Comparison of ENCODE assay signal across 22 cellular contexts in the genomic region with DNA sequence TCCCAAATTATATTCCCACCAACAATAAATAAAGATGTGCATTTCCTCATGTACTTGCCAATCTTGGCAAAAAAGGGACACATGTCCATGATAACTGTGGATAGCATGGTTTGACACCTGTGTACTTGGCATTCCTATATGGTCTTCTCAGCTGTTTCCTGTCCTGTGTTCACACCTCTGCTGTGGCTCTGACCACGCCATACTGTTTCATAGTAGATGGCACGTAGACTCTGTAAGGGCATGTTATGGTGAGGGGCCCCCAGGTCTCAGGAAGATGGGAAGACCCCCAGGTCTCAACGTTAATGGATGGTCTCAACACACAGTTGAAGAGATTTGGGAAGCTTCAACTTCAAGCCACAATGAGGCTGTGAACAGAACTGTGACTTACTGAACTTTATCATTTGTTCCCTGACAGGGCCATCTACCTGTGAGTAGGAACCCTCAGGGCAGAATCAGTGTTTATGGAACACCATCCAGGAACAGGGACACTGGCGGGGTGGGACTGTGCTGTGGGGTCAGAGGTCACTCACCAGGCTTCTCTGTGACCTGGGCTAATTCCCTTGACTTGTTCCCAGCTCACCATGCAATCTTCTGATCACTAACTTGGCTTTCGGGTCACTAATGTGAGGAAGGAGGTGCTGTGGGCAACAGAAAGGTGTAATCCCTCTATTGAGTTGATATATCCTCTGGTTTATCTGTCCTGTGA. TPM values are rescaled to one million over a fixed set of nuclear protein-coding genes. Genes with fewer than 3 reads are reported as not detected.
DNase-seq lines count a peak whose midpoint lies in the region; ATAC-seq, FAIRE-seq and TF ChIP-seq lines count a peak whose summit lies in the region.
"Had no signal": no experiment of that assay in that cellular context is flagged by ENCODE, and none has a peak within 500 bp of the region (broad histone marks: within the 10 kb centered on the region; RNA-seq: fewer than 3 reads in every experiment).

No MANE protein-coding gene starts in this region.

- TF ChIP-seq RAD21 in K562 (CRISPR knock-in tag; conservative IDR thresholded peaks at IDR 0.05 in 1 of 2, IDR thresholded peaks at IDR 0.05 in 1 of 2): no peak

- no peak overlapping the region for H3K4me3 Mint-ChIP-seq in activated CD8-positive, alpha-beta memory T cell treated with anti-CD3 and anti-CD28 coated beads, Interleukin-2, amount 10 ng/mL, durations not matched to agents 7 days and 5 days
- H3K4me3 Mint-ChIP-seq in T-cell: no peak overlapping the region
- peak overlapping the region in 1 of 2 donors; percentile 9 for H3K4me3 Mint-ChIP-seq in stimulated activated naive B cell treated with anti-CD40 and anti-IgM and Interleukin-4, amounts not matched to agents 10 μg/mL and 1 μg/mL and 100 μg/mL, for 72 hours
- H3K4me3 Mint-ChIP-seq: activated naive CD4-positive, alpha-beta T cell treated with anti-CD3 and anti-CD28 coated beads, Interleukin-2, amount 10 ng/mL, durations not matched to agents 7 days and 5 days had no signal

- H3K27ac Mint-ChIP-seq in activated CD8-positive, alpha-beta memory T cell treated with anti-CD3 and anti-CD28 coated beads, Interleukin-2, amount 10 ng/mL, durations not matched to agents 7 days and 5 days: peak overlapping the region; percentile 65
- H3K27ac Mint-ChIP-seq in T-cell: peak overlapping the region; percentile 25 to 28
- peak overlapping the region; percentile 57 for H3K27ac Mint-ChIP-seq in stimulated activated naive B cell treated with anti-CD40 and anti-IgM and Interleukin-4, amounts not matched to agents 10 μg/mL and 1 μg/mL and 100 μg/mL, for 72 hours

- H3K79me2 ChIP-seq in K562 (ENCODE audit: control insufficient read depth, insufficient read depth, low read length): 0 out of 3 replicates have a peak, but pooled peaks cover under 1% of the 10 kb centered on the region

- no peak for DNase-seq in activated CD8-positive, alpha-beta memory T cell treated with anti-CD3 and anti-CD28 coated beads, Interleukin-2, amount 10 ng/mL, durations not matched to agents 7 days and 5 days
- DNase-seq in activated CD8-positive, alpha-beta memory T cell treated with anti-CD3 and anti-CD28 coated beads, Interleukin-2, amount 50 U/mL, for 48 hours: no peak
- DNase-seq in T-cell (no peak), K562 (ENCODE audit: extremely low read depth in 1 of 4, low spot score in 3 of 4) (no peak), GDM1 (lab: John Stamatoyannopoulos, UW) (no peak)
- no peak for DNase-seq in stimulated activated naive B cell treated with anti-CD40 and anti-IgM and Interleukin-4, amounts not matched to agents 10 μg/mL and 1 μg/mL and 100 μg/mL, for 72 hours
- DNase-seq: activated CD4-positive, alpha-beta T cell treated with anti-CD3 and anti-CD28 coated beads for 48 hours; activated naive CD4-positive, alpha-beta T cell treated with anti-CD3 and anti-CD28 coated beads, Interleukin-2, amount 10 ng/mL, durations not matched to agents 7 days and 5 days; central memory CD4-positive, alpha-beta T cell; heart left ventricle; KBM-7; left colon; mesendoderm; naive thymus-derived CD4-positive, alpha-beta T cell; NCI-H146; NCI-H748 treated with DMSO at 0.1 percent for 48 hours; OCI-M1; upper lobe of left lung had no signal

- H3K9me1 ChIP-seq in K562 (ENCODE audit: control insufficient read depth, insufficient read depth, low read length): peaks cover 3% of the 10 kb centered on the region

- H4K20me1 ChIP-seq in K562 (replicated peaks; ENCODE audit: control insufficient read depth, insufficient read depth, low read length): no peaks in the 10 kb centered on the region

- no peak for TF ChIP-seq EP300 in K562 (IDR thresholded peaks at IDR 0.05; ENCODE audit: low read length)

- in situ Hi-C loops in K562 (cut with MboI): no loop called here

- no peak for FAIRE-seq in K562 (lab: Jason Lieb, UNC)

- no peak for ATAC-seq in activated CD8-positive, alpha-beta memory T cell treated with anti-CD3 and anti-CD28 coated beads, Interleukin-2, amount 10 ng/mL, durations not matched to agents 7 days and 5 days
- no peak for ATAC-seq in T-cell (replicated peaks in 1 of 4)
- ATAC-seq in K562: no peak
- no peak for ATAC-seq in stimulated activated naive B cell treated with anti-CD40 and anti-IgM and Interleukin-4, amounts not matched to agents 10 μg/mL and 1 μg/mL and 100 μg/mL, for 72 hours (replicated peaks)
- ATAC-seq in HG02759 (IDR thresholded peaks at IDR 0.05; ENCODE audit: unreplicated experiment): no peak
- no peak for ATAC-seq in GM21619 (IDR thresholded peaks at IDR 0.05; ENCODE audit: unreplicated experiment)
- ATAC-seq: heart left ventricle; left colon; naive thymus-derived CD4-positive, alpha-beta T cell had no signal

- no peaks in the 10 kb centered on the region for H3K9me3 Mint-ChIP-seq in activated CD8-positive, alpha-beta memory T cell treated with anti-CD3 and anti-CD28 coated beads, Interleukin-2, amount 10 ng/mL, durations not matched to agents 7 days and 5 days (ENCODE audit: low read depth)
- no peaks in the 10 kb centered on the region for H3K9me3 Mint-ChIP-seq in T-cell
- no peaks in the 10 kb centered on the region for H3K9me3 Mint-ChIP-seq in stimulated activated naive B cell treated with anti-CD40 and anti-IgM and Interleukin-4, amounts not matched to agents 10 μg/mL and 1 μg/mL and 100 μg/mL, for 72 hours
- H3K9me3 Mint-ChIP-seq: activated naive CD4-positive, alpha-beta T cell treated with anti-CD3 and anti-CD28 coated beads, Interleukin-2, amount 10 ng/mL, durations not matched to agents 7 days and 5 days had no signal

- H3K4me1 ChIP-seq in K562 (replicated peaks in 1 of 2; ENCODE audit: control insufficient read depth in 2 of 2, insufficient read depth in 2 of 2, low read length in 2 of 2): no peaks in the 10 kb centered on the region
- H3K4me1 ChIP-seq: ascending aorta, HAP-1 had no signal

- H3K4me2 ChIP-seq in K562 (ENCODE audit: insufficient read depth, low read length): no peak overlapping the region

- H2AFZ ChIP-seq in K562 (ENCODE audit: low read depth, low read length): no peak overlapping the region

- H3K36me3 Mint-ChIP-seq in activated CD8-positive, alpha-beta memory T cell treated with anti-CD3 and anti-CD28 coated beads, Interleukin-2, amount 10 ng/mL, durations not matched to agents 7 days and 5 days: peaks cover 75% of the 10 kb centered on the region
- peaks cover 82% of the 10 kb centered on the region for H3K36me3 Mint-ChIP-seq in T-cell
- peaks cover 62 to 91% of the 10 kb centered on the region in 2 donors for H3K36me3 Mint-ChIP-seq in stimulated activated naive B cell treated with anti-CD40 and anti-IgM and Interleukin-4, amounts not matched to agents 10 μg/mL and 1 μg/mL and 100 μg/mL, for 72 hours

- no peak overlapping the region for H3K27ac ChIP-seq in K562 (ENCODE audit: extremely low read depth, low read depth, low read length)
- H3K27ac ChIP-seq: ascending aorta, heart left ventricle, upper lobe of left lung had no signal

- POLR2A ChIA-PET in T-cell (lab: Charles Lee) (interaction anchor here in 1 of 2 donors (1.8 kb wide), 1 partner anchor 11 kb away, joined by 9 read pairs; no protein-coding TSS in a partner anchor), K562 (lab: Yijun Ruan, JAX) (interaction anchor here (1.4 to 1.7 kb wide), 2 partner anchors 11 to 87 kb away, joined by 3 to 5 read pairs; no protein-coding TSS in a partner anchor)

- TF ChIP-seq POLR2A in K562 (conservative IDR thresholded peaks at IDR 0.05): no peak

- no TSS peak for BruUV-seq in K562 (replicated peaks; lab: Mats Ljungman, UMichigan)

- H3K27me3 ChIP-seq in K562 (ENCODE audit: control insufficient read depth in 2 of 2, insufficient read depth in 2 of 2, low read length in 2 of 2): no peaks in the 10 kb centered on the region
- H3K27me3 ChIP-seq: ascending aorta, heart left ventricle, upper lobe of left lung had no signal

- no peak overlapping the region for H3K4me3 ChIP-seq in K562
- H3K4me3 ChIP-seq: ascending aorta, HAP-1, heart left ventricle, upper lobe of left lung had no signal

- H3K36me3 ChIP-seq in K562 (ENCODE audit: control insufficient read depth, insufficient read depth, low read length): peaks cover 97% of the 10 kb centered on the region

- no peak overlapping the region for H3K9ac ChIP-seq in K562 (ENCODE audit: insufficient read depth in 1 of 2, low read depth in 2 of 2, low read length in 2 of 2)

- CTCF ChIA-PET in activated CD8-positive, alpha-beta memory T cell treated with anti-CD3 and anti-CD28 coated beads, Interleukin-2, amount 10 ng/mL, durations not matched to agents 7 days and 5 days (lab: Charles Lee): interaction anchor here (0.8 kb wide), 1 partner anchor 11 kb away, joined by 5 read pairs; no protein-coding TSS in a partner anchor
- CTCF ChIA-PET in T-cell (lab: Charles Lee): interaction anchor here (0.6 kb wide), 2 partner anchors 9 to 19 kb away, joined by 3 to 20 read pairs; no protein-coding TSS in a partner anchor
- CTCF ChIA-PET in K562 (lab: Yijun Ruan, JAX; ENCODE audit: low intra/inter-chr PET ratio): no interaction called here

- H3K9me3 ChIP-seq in K562 (replicated peaks; ENCODE audit: control insufficient read depth, insufficient read depth, low read depth, low read length): no peaks in the 10 kb centered on the region
- H3K9me3 ChIP-seq: ascending aorta, HAP-1, heart left ventricle, upper lobe of left lung had no signal

- intact Hi-C loops in K562 (cut with micrococcal nuclease): no loop called here

- TF ChIP-seq CTCF in K562 (IDR thresholded peaks at IDR 0.05 in 2 of 3, conservative IDR thresholded peaks at IDR 0.05 in 1 of 3; ENCODE audit: insufficient read depth in 2 of 3, low read depth in 1 of 3, low read length in 3 of 3): no peak

- H3K4me1 Mint-ChIP-seq in activated CD8-positive, alpha-beta memory T cell treated with anti-CD3 and anti-CD28 coated beads, Interleukin-2, amount 10 ng/mL, durations not matched to agents 7 days and 5 days: peaks cover 57% of the 10 kb centered on the region
- peaks cover 58 to 71% (median 61%) of the 10 kb centered on the region in 3 donors for H3K4me1 Mint-ChIP-seq in T-cell
- peaks cover 51 to 81% of the 10 kb centered on the region in 2 donors for H3K4me1 Mint-ChIP-seq in stimulated activated naive B cell treated with anti-CD40 and anti-IgM and Interleukin-4, amounts not matched to agents 10 μg/mL and 1 μg/mL and 100 μg/mL, for 72 hours

- WGBS in K562 (ENCODE audit: insufficient coverage, low coverage, missing lambda C conversion rate): 69% methylated on average over 5 of the region's 5 CpGs

- no peaks in the 10 kb centered on the region for H3K27me3 Mint-ChIP-seq in activated CD8-positive, alpha-beta memory T cell treated with anti-CD3 and anti-CD28 coated beads, Interleukin-2, amount 10 ng/mL, durations not matched to agents 7 days and 5 days
- no peaks in the 10 kb centered on the region for H3K27me3 Mint-ChIP-seq in T-cell
- no peaks in the 10 kb centered on the region for H3K27me3 Mint-ChIP-seq in stimulated activated naive B cell treated with anti-CD40 and anti-IgM and Interleukin-4, amounts not matched to agents 10 μg/mL and 1 μg/mL and 100 μg/mL, for 72 hours
- H3K27me3 Mint-ChIP-seq: activated naive CD4-positive, alpha-beta T cell treated with anti-CD3 and anti-CD28 coated beads, Interleukin-2, amount 10 ng/mL, durations not matched to agents 7 days and 5 days; naive thymus-derived CD4-positive, alpha-beta T cell had no signal

RNA-seq across cellular contexts. Expression of gene ZBTB24, which starts 11.8 kb away (rescaled TPM):
- 10 to 100 TPM; 17.5 to 22.7 TPM for total RNA-seq in activated CD8-positive, alpha-beta memory T cell treated with anti-CD3 and anti-CD28 coated beads, Interleukin-2, amount 10 ng/mL, durations not matched to agents 7 days and 5 days
- total RNA-seq in T-cell (10 to 100 TPM; 14.1 to 21.2 (median 19.5) TPM), K562 (2014; rRNA removed) (8.3 and 9.3 TPM in 2 replicates), K562 (2014; rRNA removed; fragmentation: Illumina TruSeq; extraction: Trizol) (13.4 and 13.7 TPM in 2 replicates), K562 (2015; rRNA removed; fragmentation: Illumina TruSeq; extraction: Trizol) (15.8 and 16.7 TPM in 2 replicates), K562 (2021) (8.5 TPM in 2 replicates)
- 7.0 and 15.8 TPM in 2 replicates for total RNA-seq in K562 (2011; cell fraction: chromatin; rRNA removed; ENCODE audit: low replicate concordance)
- 5.2 and 5.5 TPM in 2 replicates for total RNA-seq in K562 (2011; cell fraction: nucleolus; rRNA removed)
- total RNA-seq in K562 (2011; cell fraction: nucleoplasm; rRNA removed): 7.4 and 8.9 TPM in 2 replicates
- polyA plus RNA-seq in K562 (2011; rRNA removed) (3.8 and 4.3 TPM in 2 replicates), K562 (2014; fragmentation: Illumina TruSeq; extraction: Trizol) (8.2 and 10.1 TPM in 2 replicates), K562 (2014; fragmentation: Nextera tagmentation; extraction: Ambion mirVana) (1 to 10 TPM; 2.0 to 2.5 TPM), K562 (2014; rRNA removed) (5.3 TPM in 2 replicates)
- polyA plus RNA-seq in K562 (2011; cell fraction: cytosol; rRNA removed): 2.6 and 3.1 TPM in 2 replicates
- 3.7 and 4.5 TPM in 2 replicates for polyA plus RNA-seq in K562 (2011; cell fraction: nucleus; rRNA removed)
- polyA plus RNA-seq in K562 (2012): 5.4 and 5.5 TPM in 2 replicates
- polyA minus RNA-seq in K562 (2011; rRNA and poly(A)+ RNA removed): 7.6 and 7.9 TPM in 2 replicates
- 4.4 and 5.5 TPM in 2 replicates for polyA minus RNA-seq in K562 (2011; cell fraction: cytosol; rRNA and poly(A)+ RNA removed)
- polyA minus RNA-seq in K562 (2011; cell fraction: nucleus; rRNA and poly(A)+ RNA removed): 4.2 and 7.4 TPM in 2 replicates

RNA-seq across cellular contexts. Expression of gene MICAL1, which starts 15.7 kb away (rescaled TPM):
- total RNA-seq in activated CD8-positive, alpha-beta memory T cell treated with anti-CD3 and anti-CD28 coated beads, Interleukin-2, amount 10 ng/mL, durations not matched to agents 7 days and 5 days: 10 to 100 TPM; 86.0 to 93.1 TPM
- total RNA-seq in T-cell (100 to 1,000 TPM in 1 of 5 donors, 10 to 100 TPM in 4; 81.9 to 108 (median 89.5) TPM), K562 (2014; rRNA removed) (7.0 and 10.5 TPM in 2 replicates), K562 (2014; rRNA removed; fragmentation: Illumina TruSeq; extraction: Trizol) (3.0 and 3.7 TPM in 2 replicates), K562 (2015; rRNA removed; fragmentation: Illumina TruSeq; extraction: Trizol) (4.6 and 5.3 TPM in 2 replicates), K562 (2021) (11.0 and 12.3 TPM in 2 replicates)
- 67.8 and 124 TPM in 2 replicates for total RNA-seq in K562 (2011; cell fraction: chromatin; rRNA removed; ENCODE audit: low replicate concordance)
- total RNA-seq in K562 (2011; cell fraction: nucleolus; rRNA removed): 63.3 and 63.4 TPM in 2 replicates
- 56.3 and 70.8 TPM in 2 replicates for total RNA-seq in K562 (2011; cell fraction: nucleoplasm; rRNA removed)
- polyA plus RNA-seq in K562 (2011; rRNA removed) (11.5 and 11.6 TPM in 2 replicates), K562 (2014; fragmentation: Illumina TruSeq; extraction: Trizol) (8.4 and 9.0 TPM in 2 replicates), K562 (2014; fragmentation: Nextera tagmentation; extraction: Ambion mirVana) (under 1 TPM; 0.07 to 0.15 TPM), K562 (2014; rRNA removed) (11.5 and 15.2 TPM in 2 replicates)
- 5.4 and 9.1 TPM in 2 replicates for polyA plus RNA-seq in K562 (2011; cell fraction: cytosol; rRNA removed)
- polyA plus RNA-seq in K562 (2011; cell fraction: nucleus; rRNA removed): 72.2 and 124 TPM in 2 replicates
- 10.9 and 26.0 TPM in 2 replicates for polyA plus RNA-seq in K562 (2012)
- polyA minus RNA-seq in K562 (2011; rRNA and poly(A)+ RNA removed): 3.5 and 4.8 TPM in 2 replicates
- polyA minus RNA-seq in K562 (2011; cell fraction: cytosol; rRNA and poly(A)+ RNA removed): 3.5 and 5.0 TPM in 2 replicates
- polyA minus RNA-seq in K562 (2011; cell fraction: nucleus; rRNA and poly(A)+ RNA removed): 12.9 and 14.9 TPM in 2 replicates

RNA-seq across cellular contexts. Expression of gene SMPD2, which starts 30.7 kb away (rescaled TPM):
- total RNA-seq in activated CD8-positive, alpha-beta memory T cell treated with anti-CD3 and anti-CD28 coated beads, Interleukin-2, amount 10 ng/mL, durations not matched to agents 7 days and 5 days: 10 to 100 TPM; 14.3 to 14.6 TPM
- total RNA-seq in T-cell: 10 to 100 TPM; 21.1 to 36.7 (median 23.7) TPM
- total RNA-seq in K562 (2011; cell fraction: chromatin; rRNA removed; ENCODE audit: low replicate concordance): 40.0 and 130 TPM in 2 replicates
- 68.9 and 90.7 TPM in 2 replicates for total RNA-seq in K562 (2011; cell fraction: nucleolus; rRNA removed)
- total RNA-seq in K562 (2011; cell fraction: nucleoplasm; rRNA removed): 59.2 and 61.0 TPM in 2 replicates
- 20.8 and 23.9 TPM in 2 replicates for total RNA-seq in K562 (2014; rRNA removed)
- 8.8 and 14.5 TPM in 2 replicates for total RNA-seq in K562 (2014; rRNA removed; fragmentation: Illumina TruSeq; extraction: Trizol)
- total RNA-seq in K562 (2015; rRNA removed; fragmentation: Illumina TruSeq; extraction: Trizol): 16.8 and 18.1 TPM in 2 replicates
- total RNA-seq in K562 (2021): 20.4 TPM in 2 replicates
- polyA plus RNA-seq in K562 (2011; rRNA removed): 14.8 and 18.3 TPM in 2 replicates
- 15.1 and 22.6 TPM in 2 replicates for polyA plus RNA-seq in K562 (2011; cell fraction: cytosol; rRNA removed)
- 61.2 and 64.9 TPM in 2 replicates for polyA plus RNA-seq in K562 (2011; cell fraction: nucleus; rRNA removed)
- polyA plus RNA-seq in K562 (2012): 14.3 and 17.2 TPM in 2 replicates
- polyA plus RNA-seq in K562 (2014; fragmentation: Illumina TruSeq; extraction: Trizol): 20.5 TPM in 2 replicates
- polyA plus RNA-seq in K562 (2014; fragmentation: Nextera tagmentation; extraction: Ambion mirVana): 1 to 10 TPM in 1 of 2 experiments, under 1 TPM in 1; 0.13 to 1.2 TPM
- polyA plus RNA-seq in K562 (2014; rRNA removed): 19.3 and 21.8 TPM in 2 replicates
- polyA minus RNA-seq in K562 (2011; rRNA and poly(A)+ RNA removed): 25.8 and 28.5 TPM in 2 replicates
- polyA minus RNA-seq in K562 (2011; cell fraction: cytosol; rRNA and poly(A)+ RNA removed): 8.1 and 12.0 TPM in 2 replicates
- 43.4 and 53.0 TPM in 2 replicates for polyA minus RNA-seq in K562 (2011; cell fraction: nucleus; rRNA and poly(A)+ RNA removed)

RNA-seq across cellular contexts. Expression of gene PPIL6, which starts 30.8 kb away (rescaled TPM):
- under 1 TPM in 1 of 2 experiments, not detected in 1; 0.21 TPM for total RNA-seq in activated CD8-positive, alpha-beta memory T cell treated with anti-CD3 and anti-CD28 coated beads, Interleukin-2, amount 10 ng/mL, durations not matched to agents 7 days and 5 days
- total RNA-seq in T-cell (1 to 10 TPM in 1 of 5 donors, under 1 TPM in 4; 0.07 to 1.5 (median 0.38) TPM), K562 (2014; rRNA removed) (0.33 TPM in 1 of 2 replicates, not detected in the other), K562 (2014; rRNA removed; fragmentation: Illumina TruSeq; extraction: Trizol) (0.64 and 0.98 TPM in 2 replicates), K562 (2015; rRNA removed; fragmentation: Illumina TruSeq; extraction: Trizol) (0.68 and 0.76 TPM in 2 replicates), K562 (2021) (0.47 and 0.87 TPM in 2 replicates)
- total RNA-seq in K562 (2011; cell fraction: chromatin; rRNA removed; ENCODE audit: low replicate concordance): 0.19 TPM in 1 of 2 replicates, not detected in the other
- total RNA-seq in K562 (2011; cell fraction: nucleolus; rRNA removed): not detected in 2 replicates
- 0.15 TPM in 1 of 2 replicates, not detected in the other for total RNA-seq in K562 (2011; cell fraction: nucleoplasm; rRNA removed)
- polyA plus RNA-seq in K562 (2011; rRNA removed) (0.36 and 1.1 TPM in 2 replicates), K562 (2014; fragmentation: Illumina TruSeq; extraction: Trizol) (0.35 and 0.49 TPM in 2 replicates), K562 (2014; fragmentation: Nextera tagmentation; extraction: Ambion mirVana) (under 1 TPM; 0.13 to 0.14 TPM), K562 (2014; rRNA removed) (0.03 and 1.5 TPM in 2 replicates)
- polyA plus RNA-seq in K562 (2011; cell fraction: cytosol; rRNA removed): 0.09 and 0.29 TPM in 2 replicates
- 0.10 and 0.37 TPM in 2 replicates for polyA plus RNA-seq in K562 (2011; cell fraction: nucleus; rRNA removed)
- polyA plus RNA-seq in K562 (2012): 0.72 and 2.6 TPM in 2 replicates
- polyA minus RNA-seq in K562 (2011; rRNA and poly(A)+ RNA removed): 0.42 and 1.3 TPM in 2 replicates
- polyA minus RNA-seq in K562 (2011; cell fraction: cytosol; rRNA and poly(A)+ RNA removed): not detected in 2 replicates
- 0.27 TPM in 1 of 2 replicates, not detected in the other for polyA minus RNA-seq in K562 (2011; cell fraction: nucleus; rRNA and poly(A)+ RNA removed)
